In the genomic region with DNA sequence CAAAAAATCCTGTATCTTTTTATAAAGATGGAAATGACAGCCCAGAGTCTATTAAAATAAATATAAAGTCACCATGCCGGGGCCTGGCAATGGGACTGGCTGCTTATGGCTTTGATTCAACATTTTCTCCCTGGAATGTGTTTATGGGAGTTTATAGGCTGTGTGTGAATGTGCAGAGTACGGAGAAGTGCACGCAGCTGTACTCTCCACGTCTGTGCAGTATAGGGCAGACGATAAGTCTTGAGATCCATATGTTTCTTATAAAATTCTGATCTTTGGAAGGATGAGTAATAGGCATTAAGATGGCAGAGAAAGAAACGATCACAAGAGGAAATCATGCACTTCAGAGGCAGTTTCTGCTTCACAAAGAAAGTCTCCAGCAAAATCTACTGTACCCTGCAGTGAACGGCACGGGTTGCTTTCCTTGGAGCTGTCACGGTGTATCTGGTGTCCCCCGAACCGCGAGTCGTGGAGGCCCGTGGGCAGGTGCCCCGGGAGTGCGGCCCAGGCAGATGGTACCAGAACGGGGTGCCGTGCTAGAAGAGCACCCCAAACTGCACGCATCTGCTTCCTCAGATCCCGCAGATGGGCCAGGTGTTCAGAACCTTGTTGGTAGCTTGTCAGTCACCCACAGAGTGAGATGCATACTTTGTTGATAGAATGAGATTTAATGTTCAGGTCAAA, we compare ENCODE assay signal across 1 cellular context.
TF ChIP-seq lines count a peak whose summit lies in the region.

No MANE protein-coding gene starts in this region.

TF ChIP-seq in H1, 55 proteins besides CTCF, POLR2A, EP300 and RAD21 (continued from another document):
- TF ChIP-seq FOSL1 (IDR thresholded peaks at IDR 0.05; ENCODE audit: insufficient read depth, low read depth, low read length) (no peak), KDM5A (IDR thresholded peaks at IDR 0.05; ENCODE audit: low read length) (no peak), BACH1 (IDR thresholded peaks at IDR 0.05; ENCODE audit: low read length) (no peak), BRCA1 (IDR thresholded peaks at IDR 0.05; ENCODE audit: low read depth, low read length) (no peak), SRF (IDR thresholded peaks at IDR 0.05; ENCODE audit: low read depth, low read length) (no peak)
- TF ChIP-seq, protein P1, sequence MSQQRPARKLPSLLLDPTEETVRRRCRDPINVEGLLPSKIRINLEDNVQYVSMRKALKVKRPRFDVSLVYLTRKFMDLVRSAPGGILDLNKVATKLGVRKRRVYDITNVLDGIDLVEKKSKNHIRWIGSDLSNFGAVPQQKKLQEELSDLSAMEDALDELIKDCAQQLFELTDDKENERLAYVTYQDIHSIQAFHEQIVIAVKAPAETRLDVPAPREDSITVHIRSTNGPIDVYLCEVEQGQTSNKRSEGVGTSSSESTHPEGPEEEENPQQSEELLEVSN (IDR thresholded peaks at IDR 0.05): no peak
- TF ChIP-seq, protein P2, sequence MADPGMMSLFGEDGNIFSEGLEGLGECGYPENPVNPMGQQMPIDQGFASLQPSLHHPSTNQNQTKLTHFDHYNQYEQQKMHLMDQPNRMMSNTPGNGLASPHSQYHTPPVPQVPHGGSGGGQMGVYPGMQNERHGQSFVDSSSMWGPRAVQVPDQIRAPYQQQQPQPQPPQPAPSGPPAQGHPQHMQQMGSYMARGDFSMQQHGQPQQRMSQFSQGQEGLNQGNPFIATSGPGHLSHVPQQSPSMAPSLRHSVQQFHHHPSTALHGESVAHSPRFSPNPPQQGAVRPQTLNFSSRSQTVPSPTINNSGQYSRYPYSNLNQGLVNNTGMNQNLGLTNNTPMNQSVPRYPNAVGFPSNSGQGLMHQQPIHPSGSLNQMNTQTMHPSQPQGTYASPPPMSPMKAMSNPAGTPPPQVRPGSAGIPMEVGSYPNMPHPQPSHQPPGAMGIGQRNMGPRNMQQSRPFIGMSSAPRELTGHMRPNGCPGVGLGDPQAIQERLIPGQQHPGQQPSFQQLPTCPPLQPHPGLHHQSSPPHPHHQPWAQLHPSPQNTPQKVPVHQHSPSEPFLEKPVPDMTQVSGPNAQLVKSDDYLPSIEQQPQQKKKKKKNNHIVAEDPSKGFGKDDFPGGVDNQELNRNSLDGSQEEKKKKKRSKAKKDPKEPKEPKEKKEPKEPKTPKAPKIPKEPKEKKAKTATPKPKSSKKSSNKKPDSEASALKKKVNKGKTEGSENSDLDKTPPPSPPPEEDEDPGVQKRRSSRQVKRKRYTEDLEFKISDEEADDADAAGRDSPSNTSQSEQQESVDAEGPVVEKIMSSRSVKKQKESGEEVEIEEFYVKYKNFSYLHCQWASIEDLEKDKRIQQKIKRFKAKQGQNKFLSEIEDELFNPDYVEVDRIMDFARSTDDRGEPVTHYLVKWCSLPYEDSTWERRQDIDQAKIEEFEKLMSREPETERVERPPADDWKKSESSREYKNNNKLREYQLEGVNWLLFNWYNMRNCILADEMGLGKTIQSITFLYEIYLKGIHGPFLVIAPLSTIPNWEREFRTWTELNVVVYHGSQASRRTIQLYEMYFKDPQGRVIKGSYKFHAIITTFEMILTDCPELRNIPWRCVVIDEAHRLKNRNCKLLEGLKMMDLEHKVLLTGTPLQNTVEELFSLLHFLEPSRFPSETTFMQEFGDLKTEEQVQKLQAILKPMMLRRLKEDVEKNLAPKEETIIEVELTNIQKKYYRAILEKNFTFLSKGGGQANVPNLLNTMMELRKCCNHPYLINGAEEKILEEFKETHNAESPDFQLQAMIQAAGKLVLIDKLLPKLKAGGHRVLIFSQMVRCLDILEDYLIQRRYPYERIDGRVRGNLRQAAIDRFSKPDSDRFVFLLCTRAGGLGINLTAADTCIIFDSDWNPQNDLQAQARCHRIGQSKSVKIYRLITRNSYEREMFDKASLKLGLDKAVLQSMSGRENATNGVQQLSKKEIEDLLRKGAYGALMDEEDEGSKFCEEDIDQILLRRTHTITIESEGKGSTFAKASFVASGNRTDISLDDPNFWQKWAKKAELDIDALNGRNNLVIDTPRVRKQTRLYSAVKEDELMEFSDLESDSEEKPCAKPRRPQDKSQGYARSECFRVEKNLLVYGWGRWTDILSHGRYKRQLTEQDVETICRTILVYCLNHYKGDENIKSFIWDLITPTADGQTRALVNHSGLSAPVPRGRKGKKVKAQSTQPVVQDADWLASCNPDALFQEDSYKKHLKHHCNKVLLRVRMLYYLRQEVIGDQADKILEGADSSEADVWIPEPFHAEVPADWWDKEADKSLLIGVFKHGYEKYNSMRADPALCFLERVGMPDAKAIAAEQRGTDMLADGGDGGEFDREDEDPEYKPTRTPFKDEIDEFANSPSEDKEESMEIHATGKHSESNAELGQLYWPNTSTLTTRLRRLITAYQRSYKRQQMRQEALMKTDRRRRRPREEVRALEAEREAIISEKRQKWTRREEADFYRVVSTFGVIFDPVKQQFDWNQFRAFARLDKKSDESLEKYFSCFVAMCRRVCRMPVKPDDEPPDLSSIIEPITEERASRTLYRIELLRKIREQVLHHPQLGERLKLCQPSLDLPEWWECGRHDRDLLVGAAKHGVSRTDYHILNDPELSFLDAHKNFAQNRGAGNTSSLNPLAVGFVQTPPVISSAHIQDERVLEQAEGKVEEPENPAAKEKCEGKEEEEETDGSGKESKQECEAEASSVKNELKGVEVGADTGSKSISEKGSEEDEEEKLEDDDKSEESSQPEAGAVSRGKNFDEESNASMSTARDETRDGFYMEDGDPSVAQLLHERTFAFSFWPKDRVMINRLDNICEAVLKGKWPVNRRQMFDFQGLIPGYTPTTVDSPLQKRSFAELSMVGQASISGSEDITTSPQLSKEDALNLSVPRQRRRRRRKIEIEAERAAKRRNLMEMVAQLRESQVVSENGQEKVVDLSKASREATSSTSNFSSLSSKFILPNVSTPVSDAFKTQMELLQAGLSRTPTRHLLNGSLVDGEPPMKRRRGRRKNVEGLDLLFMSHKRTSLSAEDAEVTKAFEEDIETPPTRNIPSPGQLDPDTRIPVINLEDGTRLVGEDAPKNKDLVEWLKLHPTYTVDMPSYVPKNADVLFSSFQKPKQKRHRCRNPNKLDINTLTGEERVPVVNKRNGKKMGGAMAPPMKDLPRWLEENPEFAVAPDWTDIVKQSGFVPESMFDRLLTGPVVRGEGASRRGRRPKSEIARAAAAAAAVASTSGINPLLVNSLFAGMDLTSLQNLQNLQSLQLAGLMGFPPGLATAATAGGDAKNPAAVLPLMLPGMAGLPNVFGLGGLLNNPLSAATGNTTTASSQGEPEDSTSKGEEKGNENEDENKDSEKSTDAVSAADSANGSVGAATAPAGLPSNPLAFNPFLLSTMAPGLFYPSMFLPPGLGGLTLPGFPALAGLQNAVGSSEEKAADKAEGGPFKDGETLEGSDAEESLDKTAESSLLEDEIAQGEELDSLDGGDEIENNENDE (IDR thresholded peaks at IDR 0.05; ENCODE audit: insufficient replicate concordance, low read length): no peak
